8 cellular contexts compared by ENCODE assay signal in genomic region chr14:54627718-54628345, GRCh38.
DNase-seq lines count a peak whose midpoint lies in the region; ATAC-seq and TF ChIP-seq lines count a peak whose summit lies in the region.

No MANE protein-coding gene starts in this region.

- no peaks in the 10 kb centered on the region for H3K9me3 ChIP-seq in subcutaneous abdominal adipose tissue (ENCODE audit: control insufficient read depth in 5 of 5, low read length in 5 of 5)

- peak overlapping the region; percentile 30 to 74 (median 60) for H3K9ac ChIP-seq in subcutaneous abdominal adipose tissue (ENCODE audit: low read length in 5 of 5)

- in situ Hi-C loops in SK-MEL-5 (cut with HindIII; ENCODE audit: low pct_unique_long_range_greater_than_20kb, low sequenced_read_pairs) = no loop called here

- H3K27ac ChIP-seq in subcutaneous abdominal adipose tissue (ENCODE audit: low read depth, low read length) = peak overlapping the region; percentile 87

- peak; percentile 57 for ATAC-seq in HG02588 (IDR thresholded peaks at IDR 0.05; ENCODE audit: unreplicated experiment)

- no peak for TF ChIP-seq CTCF in GM12865 (IDR thresholded peaks at IDR 0.05; ENCODE audit: insufficient read depth, low read depth, low read length, missing control alignments)

- peak; percentile 64 for DNase-seq in GM12865 (ENCODE audit: low read depth)
- peak; percentile 92 for DNase-seq in SK-MEL-5 (ENCODE audit: low read depth, low spot score)
- DNase-seq in dedifferentiated amniotic fluid mesenchymal stem cell (ENCODE audit: extremely low spot score) = peak; percentile 66
- peak; percentile 90 for DNase-seq in medulla oblongata (ENCODE audit: extremely low spot score)
- DNase-seq in NCI-H510A (lab: John Stamatoyannopoulos, UW) = no peak
- no peak for DNase-seq in NCI-H1417 (lab: John Stamatoyannopoulos, UW)

- no peaks in the 10 kb centered on the region for H3K27me3 ChIP-seq in subcutaneous abdominal adipose tissue (ENCODE audit: control insufficient read depth in 5 of 5, insufficient read depth in 4 of 5, low read length in 5 of 5)

- peak overlapping the region; percentile 30 for H3K4me3 ChIP-seq in GM12865 (ENCODE audit: low read depth, low read length)
- H3K4me3 ChIP-seq in subcutaneous abdominal adipose tissue (ENCODE audit: low read depth in 1 of 5, low read length in 5 of 5) = peak overlapping the region; percentile 17 to 62 (median 43)

- no peaks in the 10 kb centered on the region for H3K36me3 ChIP-seq in subcutaneous abdominal adipose tissue (ENCODE audit: control insufficient read depth in 5 of 5, insufficient read depth in 5 of 5, low read length in 5 of 5)

- H3K4me1 ChIP-seq in subcutaneous abdominal adipose tissue (ENCODE audit: control insufficient read depth in 5 of 5, insufficient read depth in 5 of 5, low read length in 5 of 5) = peaks cover 3 to 53% (median 32%) of the 10 kb centered on the region in 5 donors

Comparison
In these comparisons a context has a peak if more than half of its experiments do, and no peak if none do; other contexts are left out.
1. DNase-seq: peak in GM12865 (single experiment), SK-MEL-5 (single experiment), dedifferentiated amniotic fluid mesenchymal stem cell (single experiment) and medulla oblongata (single experiment); none in NCI-H510A (single experiment) and NCI-H1417 (0 of 3).